In the genomic region with DNA sequence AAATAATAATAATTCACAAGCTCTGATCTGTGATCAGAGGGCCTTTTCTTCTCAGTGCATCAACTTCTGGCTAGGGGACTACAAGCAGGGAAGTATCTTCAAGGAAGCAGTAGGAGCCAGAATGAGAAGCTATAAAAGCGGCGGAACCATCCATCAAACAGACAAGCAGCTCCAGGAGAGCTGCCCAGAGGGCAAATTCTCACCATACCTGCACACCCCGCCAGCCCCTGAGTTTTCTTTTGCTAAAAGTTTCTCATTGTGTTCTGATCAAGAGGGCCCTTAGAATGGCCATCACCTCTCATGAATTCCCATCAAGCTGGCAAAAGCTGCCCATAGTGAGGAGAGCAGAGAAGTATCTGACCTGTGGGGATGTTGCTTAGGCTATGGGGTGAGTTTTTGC, we compare ENCODE assay signal across 20 cellular contexts.
A peak's percentile ranks its signal among the peaks of the same experiment; 100 is the strongest.
DNase-seq lines count a peak whose midpoint lies in the region; ATAC-seq and TF ChIP-seq lines count a peak whose summit lies in the region.
"Had no signal": no experiment of that assay in that cellular context is flagged by ENCODE, and none has a peak within 500 bp of the region (broad histone marks: within the 10 kb centered on the region; RNA-seq: fewer than 3 reads in every experiment).

No MANE protein-coding gene starts in this region.

- H3K27me3 ChIP-seq in GM23338 (ENCODE audit: insufficient read depth) (no peaks in the 10 kb centered on the region), foreskin keratinocyte (no peaks in the 10 kb centered on the region)

- H3K4me1 ChIP-seq in GM23338 (ENCODE audit: insufficient read depth) (peaks cover 25% of the 10 kb centered on the region), foreskin keratinocyte (peaks cover 27% of the 10 kb centered on the region), OCI-LY7 (ENCODE audit: insufficient read depth, low read length, poor library complexity, severe bottlenecking) (no peaks in the 10 kb centered on the region)

- BruUV-seq in OCI-LY7 (replicated peaks; lab: Mats Ljungman, UMichigan), result no TSS peak

- DNase-seq in GM23338 (ENCODE audit: low spot score), result no peak
- DNase-seq in NCI-H226, result peak; percentile 56
- peak in 1 of 2 donors; percentile 61 for DNase-seq in foreskin keratinocyte
- DNase-seq in osteocyte (ENCODE audit: extremely low spot score, unreplicated experiment), result no peak
- no peak for DNase-seq in stimulated activated naive CD8-positive, alpha-beta T cell treated with anti-CD3 and anti-CD28 coated beads, Interleukin-15, Interleukin-2, amounts not matched to agents 100 U/mL and 50 U/mL, for 24 hours
- DNase-seq in HuH-7 (ENCODE audit: low spot score), result no peak
- DNase-seq in OCI-LY7 (ENCODE audit: low spot score), result no peak
- no peak for DNase-seq in RPMI8226
- DNase-seq: activated CD4-positive, alpha-beta T cell treated with anti-CD3 and anti-CD28 coated beads for 48 hours; activated CD8-positive, alpha-beta memory T cell treated with anti-CD3 and anti-CD28 coated beads, Interleukin-2, amount 10 ng/mL, durations not matched to agents 7 days and 5 days; activated naive CD8-positive, alpha-beta T cell treated with anti-CD3 and anti-CD28 coated beads, Interleukin-2, amount 10 ng/mL, durations not matched to agents 7 days and 5 days; head of caudate nucleus; NCI-H510A treated with DMSO at 0.1 percent for 48 hours; occipital lobe had no signal

- H3K27ac Mint-ChIP-seq in GM23338, result no peak overlapping the region; the same call in 1 of the 2 replicates
- peak overlapping the region; percentile 29 for H3K27ac Mint-ChIP-seq in osteocyte (ENCODE audit: unreplicated experiment)
- H3K27ac Mint-ChIP-seq: activated CD8-positive, alpha-beta memory T cell treated with anti-CD3 and anti-CD28 coated beads, Interleukin-2, amount 10 ng/mL, durations not matched to agents 7 days and 5 days; activated naive CD8-positive, alpha-beta T cell treated with anti-CD3 and anti-CD28 coated beads, Interleukin-2, amount 10 ng/mL, durations not matched to agents 7 days and 5 days; activated T-helper 17 cell treated with anti-CD3 and anti-CD28 coated beads, Interleukin-2, amount 50 U/mL, for 72 hours; brain; stimulated activated effector memory CD8-positive, alpha-beta T cell treated with anti-CD3 and anti-CD28 coated beads, Interleukin-12 subunit alpha, Interleukin-12 subunit beta, amount 100 ng/mL, for 72 hours had no signal

- H3K36me3 ChIP-seq in GM23338 (ENCODE audit: insufficient read depth) (peaks cover 4% of the 10 kb centered on the region; the same call in 1 of the 2 replicates), OCI-LY7 (ENCODE audit: insufficient read depth, low read length) (no peaks in the 10 kb centered on the region)

- no peaks in the 10 kb centered on the region for H3K9me2 ChIP-seq in GM23338 (ENCODE audit: insufficient read depth)
- no peaks in the 10 kb centered on the region for H3K9me2 ChIP-seq in OCI-LY7 (ENCODE audit: insufficient read depth, low read length)

- H3K9me3 ChIP-seq in OCI-LY7 (ENCODE audit: low read length), result no peaks in the 10 kb centered on the region

- H3K79me2 ChIP-seq in GM23338 (replicated peaks; ENCODE audit: insufficient read depth) (no peaks in the 10 kb centered on the region), OCI-LY7 (ENCODE audit: insufficient read depth, low read depth, low read length) (no peaks in the 10 kb centered on the region)

- H3K36me3 Mint-ChIP-seq in GM23338 (ENCODE audit: low read depth), result peaks cover 42% of the 10 kb centered on the region
- H3K36me3 Mint-ChIP-seq in osteocyte (ENCODE audit: unreplicated experiment), result peaks cover 62% of the 10 kb centered on the region
- H3K36me3 Mint-ChIP-seq: activated CD8-positive, alpha-beta memory T cell treated with anti-CD3 and anti-CD28 coated beads, Interleukin-2, amount 10 ng/mL, durations not matched to agents 7 days and 5 days; activated naive CD8-positive, alpha-beta T cell treated with anti-CD3 and anti-CD28 coated beads, Interleukin-2, amount 10 ng/mL, durations not matched to agents 7 days and 5 days; stimulated activated effector memory CD8-positive, alpha-beta T cell treated with anti-CD3 and anti-CD28 coated beads, Interleukin-12 subunit alpha, Interleukin-12 subunit beta, amount 100 ng/mL, for 72 hours had no signal

- H3K4me3 Mint-ChIP-seq in GM23338, result no peak overlapping the region
- H3K4me3 Mint-ChIP-seq in osteocyte (ENCODE audit: unreplicated experiment), result no peak overlapping the region
- H3K4me3 Mint-ChIP-seq: activated CD8-positive, alpha-beta memory T cell treated with anti-CD3 and anti-CD28 coated beads, Interleukin-2, amount 10 ng/mL, durations not matched to agents 7 days and 5 days; activated naive CD8-positive, alpha-beta T cell treated with anti-CD3 and anti-CD28 coated beads, Interleukin-2, amount 10 ng/mL, durations not matched to agents 7 days and 5 days; activated T-helper 17 cell treated with anti-CD3 and anti-CD28 coated beads, Interleukin-2, amount 50 U/mL, for 72 hours; brain; stimulated activated effector memory CD8-positive, alpha-beta T cell treated with anti-CD3 and anti-CD28 coated beads, Interleukin-12 subunit alpha, Interleukin-12 subunit beta, amount 100 ng/mL, for 72 hours had no signal

- no peak for TF ChIP-seq CTCF in GM23338 (conservative IDR thresholded peaks at IDR 0.05; ENCODE audit: low read depth in 2 of 2)
- TF ChIP-seq CTCF in foreskin keratinocyte (conservative IDR thresholded peaks at IDR 0.05), result no peak
- no peak for TF ChIP-seq CTCF in osteocyte (IDR thresholded peaks at IDR 0.05)
- no peak for TF ChIP-seq CTCF in OCI-LY7 (conservative IDR thresholded peaks at IDR 0.05; ENCODE audit: low read length)

- H3K27ac ChIP-seq in GM23338 (ENCODE audit: low read depth), result peak overlapping the region; percentile 73
- H3K27ac ChIP-seq in foreskin keratinocyte, result peak overlapping the region; percentile 2
- no peak overlapping the region for H3K27ac ChIP-seq in OCI-LY7 (ENCODE audit: low read depth, low read length, poor library complexity, severe bottlenecking)
- H3K27ac ChIP-seq: C4-2B had no signal

- peaks cover 23% of the 10 kb centered on the region for H3K4me1 Mint-ChIP-seq in GM23338
- H3K4me1 Mint-ChIP-seq in osteocyte (ENCODE audit: unreplicated experiment), result peaks cover 59% of the 10 kb centered on the region
- H3K4me1 Mint-ChIP-seq: activated T-helper 17 cell treated with anti-CD3 and anti-CD28 coated beads, Interleukin-2, amount 50 U/mL, for 72 hours; stimulated activated effector memory CD8-positive, alpha-beta T cell treated with anti-CD3 and anti-CD28 coated beads, Interleukin-12 subunit alpha, Interleukin-12 subunit beta, amount 100 ng/mL, for 72 hours had no signal

- H3K9me3 Mint-ChIP-seq in GM23338, result no peaks in the 10 kb centered on the region
- H3K9me3 Mint-ChIP-seq in osteocyte (ENCODE audit: unreplicated experiment), result no peaks in the 10 kb centered on the region
- H3K9me3 Mint-ChIP-seq: activated naive CD8-positive, alpha-beta T cell treated with anti-CD3 and anti-CD28 coated beads, Interleukin-2, amount 10 ng/mL, durations not matched to agents 7 days and 5 days; activated T-helper 17 cell treated with anti-CD3 and anti-CD28 coated beads, Interleukin-2, amount 50 U/mL, for 72 hours; brain; stimulated activated effector memory CD8-positive, alpha-beta T cell treated with anti-CD3 and anti-CD28 coated beads, Interleukin-12 subunit alpha, Interleukin-12 subunit beta, amount 100 ng/mL, for 72 hours had no signal

- H4K20me1 ChIP-seq in GM23338 (replicated peaks; ENCODE audit: insufficient read depth) (no peaks in the 10 kb centered on the region), OCI-LY7 (ENCODE audit: insufficient read depth, low read length) (no peaks in the 10 kb centered on the region)

- ATAC-seq in GM23338 (peak; percentile 40; the same call in 1 of the 3 replicates), foreskin keratinocyte (peak; percentile 52)
- no peak for ATAC-seq in stimulated activated naive CD8-positive, alpha-beta T cell treated with anti-CD3 and anti-CD28 coated beads, Interleukin-15, Interleukin-2, amounts not matched to agents 100 U/mL and 50 U/mL, for 24 hours
- ATAC-seq: activated CD8-positive, alpha-beta memory T cell treated with anti-CD3 and anti-CD28 coated beads, Interleukin-2, amount 10 ng/mL, durations not matched to agents 7 days and 5 days; activated T-helper 17 cell treated with anti-CD3 and anti-CD28 coated beads, Interleukin-2, amount 50 U/mL, for 72 hours; sciatic nerve; stimulated activated effector memory CD8-positive, alpha-beta T cell treated with anti-CD3 and anti-CD28 coated beads, Interleukin-12 subunit alpha, Interleukin-12 subunit beta, amount 100 ng/mL, for 72 hours had no signal

- H2AFZ ChIP-seq in GM23338 (no peak overlapping the region), OCI-LY7 (ENCODE audit: low read length) (no peak overlapping the region)

- H3K4me2 ChIP-seq in GM23338, result no peak overlapping the region
- no peak overlapping the region for H3K4me2 ChIP-seq in OCI-LY7 (ENCODE audit: low read length)

- no peaks in the 10 kb centered on the region for H3F3A ChIP-seq in GM23338 (replicated peaks; ENCODE audit: low read depth)

- intact Hi-C loops in OCI-LY7 (cut with micrococcal nuclease; ENCODE audit: unreplicated experiment), result no loop called here

- H3K4me3 ChIP-seq in GM23338 (no peak overlapping the region), OCI-LY7 (ENCODE audit: low read depth, low read length, poor library complexity, severe bottlenecking) (no peak overlapping the region)
- H3K4me3 ChIP-seq: lung had no signal

- POLR2A ChIA-PET in OCI-LY7 (lab: Charles Lee), result no interaction called here

- peaks cover 5% of the 10 kb centered on the region for H3K27me3 Mint-ChIP-seq in GM23338 (ENCODE audit: insufficient read depth, low read depth, poor library complexity)
- no peaks in the 10 kb centered on the region for H3K27me3 Mint-ChIP-seq in osteocyte (ENCODE audit: unreplicated experiment)
- H3K27me3 Mint-ChIP-seq: brain had no signal

- CTCF ChIA-PET in OCI-LY7 (lab: Charles Lee; ENCODE audit: unreplicated experiment), result no interaction called here

TF ChIP-seq in GM23338, 12 proteins besides CTCF, POLR2A, EP300 and RAD21 (continues in another document):
- TF ChIP-seq NANOG (IDR thresholded peaks at IDR 0.05; ENCODE audit: borderline replicate concordance) (no peak), CREB1 (CRISPR knock-in tag; IDR thresholded peaks at IDR 0.05; ENCODE audit: low read depth) (no peak), EZH2 (IDR thresholded peaks at IDR 0.05; ENCODE audit: low read depth, unreplicated experiment) (no peak), JUNB (IDR thresholded peaks at IDR 0.05; ENCODE audit: unreplicated experiment) (no peak), POLR2AphosphoS5 (IDR thresholded peaks at IDR 0.05; ENCODE audit: low read depth) (no peak), EZH2phosphoT487 (IDR thresholded peaks at IDR 0.05; ENCODE audit: unreplicated experiment) (no peak)
